8 cellular contexts compared by ENCODE assay signal in genomic region chr11:18171377-18172000, GRCh38. TPM values are rescaled to one million over a fixed set of nuclear protein-coding genes. Genes with fewer than 3 reads are reported as not detected.
A peak's percentile ranks its signal among the peaks of the same experiment; 100 is the strongest.
DNase-seq lines count a peak whose midpoint lies in the region; ATAC-seq, FAIRE-seq and TF ChIP-seq lines count a peak whose summit lies in the region.

No MANE protein-coding gene starts in this region.

- DNase-seq in ACHN, result peak; percentile 45
- DNase-seq in GM10248 (ENCODE audit: extremely low spot score), result no peak
- peak; percentile 35 to 80 for DNase-seq in NCI-H526 (lab: John Stamatoyannopoulos, UW)
- DNase-seq in endothelial cell of umbilical vein (ENCODE audit: low read depth, low spot score), result no peak
- DNase-seq in stimulated activated effector memory CD8-positive, alpha-beta T cell treated with anti-CD3 and anti-CD28 coated beads, Interleukin-12 subunit alpha, Interleukin-12 subunit beta, amount 100 ng/mL, for 72 hours (ENCODE audit: low spot score in 2 of 2), result no peak

- TF ChIP-seq CTCF in GM10248 (IDR thresholded peaks at IDR 0.05; ENCODE audit: control extremely low read depth, extremely low read depth, low read depth, missing control alignments) (peak; percentile 61), endothelial cell of umbilical vein (IDR thresholded peaks at IDR 0.05; ENCODE audit: extremely low read depth in 1 of 2, insufficient read depth in 1 of 2, low read depth in 1 of 2, low read length in 2 of 2) (peak; percentile 29 to 34)

- no peak for FAIRE-seq in endothelial cell of umbilical vein (lab: Jason Lieb, UNC)

- no peak overlapping the region for H3K27ac Mint-ChIP-seq in stimulated activated effector memory CD8-positive, alpha-beta T cell treated with anti-CD3 and anti-CD28 coated beads, Interleukin-12 subunit alpha, Interleukin-12 subunit beta, amount 100 ng/mL, for 72 hours

- no peaks in the 10 kb centered on the region for H3K9me3 Mint-ChIP-seq in stimulated activated effector memory CD8-positive, alpha-beta T cell treated with anti-CD3 and anti-CD28 coated beads, Interleukin-12 subunit alpha, Interleukin-12 subunit beta, amount 100 ng/mL, for 72 hours

- H4K20me1 ChIP-seq in endothelial cell of umbilical vein (replicated peaks; ENCODE audit: control insufficient read depth, extremely low read depth, insufficient read depth, low read length), result no peaks in the 10 kb centered on the region

- H3K4me1 Mint-ChIP-seq in stimulated activated effector memory CD8-positive, alpha-beta T cell treated with anti-CD3 and anti-CD28 coated beads, Interleukin-12 subunit alpha, Interleukin-12 subunit beta, amount 100 ng/mL, for 72 hours, result no peaks in the 10 kb centered on the region

- in situ Hi-C loops in ACHN (cut with HindIII; ENCODE audit: low pct_ligation_motif_present, low pct_unique_long_range_greater_than_20kb, low sequenced_read_pairs), result no loop called here

- TF ChIP-seq POLR2A in endothelial cell of umbilical vein (IDR thresholded peaks at IDR 0.05; ENCODE audit: low read depth, low read length), result no peak

- H3K4me1 ChIP-seq in endothelial cell of umbilical vein (ENCODE audit: control insufficient read depth, extremely low read depth, insufficient read depth, low read length), result no peaks in the 10 kb centered on the region

- POLR2A ChIA-PET in GM10248 (lab: Yijun Ruan, JAX) (no interaction called here), endothelial cell of umbilical vein (lab: Charles Lee) (no interaction called here)

- no peak overlapping the region for H3K4me3 Mint-ChIP-seq in stimulated activated effector memory CD8-positive, alpha-beta T cell treated with anti-CD3 and anti-CD28 coated beads, Interleukin-12 subunit alpha, Interleukin-12 subunit beta, amount 100 ng/mL, for 72 hours

- peak; percentile 32 for ATAC-seq in stimulated activated effector memory CD8-positive, alpha-beta T cell treated with anti-CD3 and anti-CD28 coated beads, Interleukin-12 subunit alpha, Interleukin-12 subunit beta, amount 100 ng/mL, for 72 hours
- ATAC-seq in HG03460 (IDR thresholded peaks at IDR 0.05; ENCODE audit: unreplicated experiment) (no peak), HG02870 (IDR thresholded peaks at IDR 0.05; ENCODE audit: unreplicated experiment) (no peak), GM21390 (IDR thresholded peaks at IDR 0.05; ENCODE audit: unreplicated experiment) (no peak)

- no peaks in the 10 kb centered on the region for H3K36me3 ChIP-seq in endothelial cell of umbilical vein (ENCODE audit: control insufficient read depth in 2 of 2, extremely low read depth in 1 of 2, insufficient read depth in 2 of 2, low read length in 2 of 2)

- no peak overlapping the region for H3K9ac ChIP-seq in endothelial cell of umbilical vein (replicated peaks; ENCODE audit: extremely low read depth, insufficient read depth, low read length)

- peaks cover 0 to 3% of the 10 kb centered on the region in 2 experiments for H3K27me3 ChIP-seq in endothelial cell of umbilical vein (ENCODE audit: control insufficient read depth in 2 of 2, insufficient read depth in 2 of 2, low read length in 2 of 2)

- intact Hi-C loops in endothelial cell of umbilical vein (cut with micrococcal nuclease), result no loop called here

- no peak overlapping the region for H2AFZ ChIP-seq in endothelial cell of umbilical vein (ENCODE audit: low read depth, low read length)

- H3K9me3 ChIP-seq in endothelial cell of umbilical vein (replicated peaks; ENCODE audit: control insufficient read depth, insufficient read depth, low read length), result no peaks in the 10 kb centered on the region

- no peaks in the 10 kb centered on the region for H3K79me2 ChIP-seq in endothelial cell of umbilical vein (ENCODE audit: control insufficient read depth, insufficient read depth, low read length)

- H3K9me1 ChIP-seq in endothelial cell of umbilical vein (replicated peaks; ENCODE audit: control insufficient read depth, extremely low read depth, insufficient read depth, low read length), result no peaks in the 10 kb centered on the region

- no TSS peak for BruUV-seq in endothelial cell of umbilical vein (replicated peaks; lab: Mats Ljungman, UMichigan)

- H3K36me3 Mint-ChIP-seq in stimulated activated effector memory CD8-positive, alpha-beta T cell treated with anti-CD3 and anti-CD28 coated beads, Interleukin-12 subunit alpha, Interleukin-12 subunit beta, amount 100 ng/mL, for 72 hours, result no peaks in the 10 kb centered on the region

- no peak overlapping the region for H3K27ac ChIP-seq in endothelial cell of umbilical vein (ENCODE audit: insufficient read depth, low read depth, low read length)

- dilution Hi-C loops in endothelial cell of umbilical vein (cut with MboI; ENCODE audit: extremely low pct_ligation_motif_present, low sequenced_read_pairs), result no loop called here

- no peak overlapping the region for H3K4me3 ChIP-seq in endothelial cell of umbilical vein (replicated peaks in 1 of 3; ENCODE audit: insufficient read depth in 1 of 3, low read depth in 1 of 3, low read length in 3 of 3)

- H3K4me2 ChIP-seq in endothelial cell of umbilical vein (ENCODE audit: insufficient read depth, low read length), result no peak overlapping the region

- CTCF ChIA-PET in GM10248 (lab: Yijun Ruan, JAX) (interaction anchor here (1.0 to 1.8 kb wide), 8 partner anchors 19 to 560 kb away, joined by 3 to 5 read pairs (median 4); partner anchors contain the start of gene TSG101), endothelial cell of umbilical vein (lab: Charles Lee) (interaction anchor here (0.6 to 1.8 kb wide), 6 partner anchors 9 to 480 kb away, joined by 3 to 13 read pairs (median 5); no protein-coding TSS in a partner anchor)

TF ChIP-seq in endothelial cell of umbilical vein, 7 proteins besides CTCF, POLR2A, EP300 and RAD21:
- no peak for TF ChIP-seq JUN (IDR thresholded peaks at IDR 0.05; ENCODE audit: borderline replicate concordance, insufficient read depth, insufficient read length, low read depth)
- no peak for TF ChIP-seq FOS (IDR thresholded peaks at IDR 0.05; ENCODE audit: borderline replicate concordance, insufficient read depth, low read length)
- TF ChIP-seq MYC (IDR thresholded peaks at IDR 0.05; ENCODE audit: low read depth, low read length), result no peak
- no peak for TF ChIP-seq EZH2 (IDR thresholded peaks at IDR 0.05; ENCODE audit: borderline replicate concordance, low read depth, low read length, severe bottlenecking)
- no peak for TF ChIP-seq MAX (IDR thresholded peaks at IDR 0.05; ENCODE audit: insufficient read depth, insufficient read length)
- TF ChIP-seq POLR2AphosphoS5 (IDR thresholded peaks at IDR 0.05; ENCODE audit: insufficient read depth, low read depth, low read length), result no peak
- no peak for TF ChIP-seq GATA2 (IDR thresholded peaks at IDR 0.05; ENCODE audit: insufficient read depth, insufficient read length, low read depth, low read length)

RNA-seq across cellular contexts. Expression of gene MRGPRX4, which starts 1.1 kb away (rescaled TPM):
- not detected in 2 replicates for total RNA-seq in endothelial cell of umbilical vein
- not detected in 2 replicates for polyA plus RNA-seq in endothelial cell of umbilical vein
- polyA plus RNA-seq in endothelial cell of umbilical vein (2011; cell fraction: cytosol; rRNA removed), result not detected in 2 replicates
- not detected in 2 replicates for polyA plus RNA-seq in endothelial cell of umbilical vein (2011; cell fraction: nucleus; rRNA removed)
- not detected in 2 replicates for polyA plus RNA-seq in endothelial cell of umbilical vein (2012)
- not detected in 2 replicates for polyA minus RNA-seq in endothelial cell of umbilical vein
- polyA minus RNA-seq in endothelial cell of umbilical vein (2011; cell fraction: cytosol; rRNA and poly(A)+ RNA removed), result not detected
- not detected in 2 replicates for polyA minus RNA-seq in endothelial cell of umbilical vein (2011; cell fraction: nucleus; rRNA and poly(A)+ RNA removed)

RNA-seq across cellular contexts. Expression of gene MRGPRX3, which starts 39.1 kb away (rescaled TPM):
- total RNA-seq in endothelial cell of umbilical vein, result not detected in 2 replicates
- not detected in 2 replicates for polyA plus RNA-seq in endothelial cell of umbilical vein
- not detected in 2 replicates for polyA plus RNA-seq in endothelial cell of umbilical vein (2011; cell fraction: cytosol; rRNA removed)
- not detected in 2 replicates for polyA plus RNA-seq in endothelial cell of umbilical vein (2011; cell fraction: nucleus; rRNA removed)
- not detected in 2 replicates for polyA plus RNA-seq in endothelial cell of umbilical vein (2012)
- polyA minus RNA-seq in endothelial cell of umbilical vein, result not detected in 2 replicates
- not detected for polyA minus RNA-seq in endothelial cell of umbilical vein (2011; cell fraction: cytosol; rRNA and poly(A)+ RNA removed)
- not detected in 2 replicates for polyA minus RNA-seq in endothelial cell of umbilical vein (2011; cell fraction: nucleus; rRNA and poly(A)+ RNA removed)

Comparison
In these comparisons a context has a peak if more than half of its experiments do, and no peak if none do; other contexts are left out.
1. DNase-seq: peak in ACHN (single experiment) and NCI-H526 (2 of 2); none in GM10248 (single experiment), endothelial cell of umbilical vein (single experiment) and stimulated activated effector memory CD8-positive, alpha-beta T cell treated with anti-CD3 and anti-CD28 coated beads, Interleukin-12 subunit alpha, Interleukin-12 subunit beta, amount 100 ng/mL, for 72 hours (0 of 2).